24 cellular contexts compared by ENCODE assay signal in the genomic region with DNA sequence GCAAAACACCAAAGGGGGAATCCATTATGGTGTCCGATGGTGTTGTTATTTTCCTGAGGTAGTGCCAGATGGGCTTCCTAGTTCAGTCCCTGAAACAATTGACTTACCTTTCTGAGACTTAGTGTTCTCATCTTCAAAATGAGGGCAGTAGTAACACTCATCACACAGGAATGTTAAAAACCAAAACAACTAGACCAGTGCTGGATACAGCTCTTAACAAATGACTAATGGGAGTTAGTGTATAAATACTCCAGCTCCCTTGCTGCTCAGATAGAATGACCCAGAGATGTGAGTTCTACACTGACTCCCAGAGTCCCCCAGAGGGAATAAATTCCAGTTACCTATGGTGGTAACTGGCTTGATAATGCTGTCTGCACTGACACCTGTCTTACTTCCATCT. TPM values are rescaled to one million over a fixed set of nuclear protein-coding genes. Genes with fewer than 3 reads are reported as not detected.
DNase-seq lines count a peak whose midpoint lies in the region; ATAC-seq and TF ChIP-seq lines count a peak whose summit lies in the region.
"Had no signal": no experiment of that assay in that cellular context is flagged by ENCODE, and none has a peak within 500 bp of the region (broad histone marks: within the 10 kb centered on the region; RNA-seq: fewer than 3 reads in every experiment).

No MANE protein-coding gene starts in this region.

- intact Hi-C loops in OCI-LY7 (cut with micrococcal nuclease; ENCODE audit: unreplicated experiment): no loop called here
- intact Hi-C loops in left lung (cut with DNase I): no loop called here

- H3K27me3 ChIP-seq in DND-41 (ENCODE audit: insufficient read depth, low read length, poor library complexity) (no peaks in the 10 kb centered on the region), left lung (peaks cover 0 to 4% of the 10 kb centered on the region in 2 donors)
- H3K27me3 ChIP-seq: SJSA1, transverse colon had no signal

- no peak overlapping the region for H3K4me2 ChIP-seq in DND-41 (ENCODE audit: insufficient read depth, low read length)
- no peak overlapping the region for H3K4me2 ChIP-seq in OCI-LY7 (ENCODE audit: low read length)

- H3K36me3 ChIP-seq in DND-41 (ENCODE audit: insufficient read depth, low read length) (no peaks in the 10 kb centered on the region), OCI-LY7 (ENCODE audit: insufficient read depth, low read length) (no peaks in the 10 kb centered on the region), left lung (no peaks in the 10 kb centered on the region)
- H3K36me3 ChIP-seq: lower lobe of right lung, SJSA1, transverse colon had no signal

- ATAC-seq in DND-41 (ENCODE audit: insufficient read depth, low read depth): no peak
- ATAC-seq in left lung: no peak
- ATAC-seq in GM21447 (IDR thresholded peaks at IDR 0.05; ENCODE audit: unreplicated experiment): no peak
- ATAC-seq: Panc1 had no signal

- H3K4me1 ChIP-seq in DND-41 (ENCODE audit: insufficient read depth, low read length) (peaks cover 4% of the 10 kb centered on the region; the same call in 1 of the 2 replicates), OCI-LY7 (ENCODE audit: insufficient read depth, low read length, poor library complexity, severe bottlenecking) (peaks cover 8% of the 10 kb centered on the region), left lung (peaks cover 0 to 3% of the 10 kb centered on the region in 2 donors)
- H3K4me1 ChIP-seq: lower lobe of right lung, SJSA1, transverse colon had no signal

- no peak for DNase-seq in DND-41
- peak; percentile 31 for DNase-seq in HCEC 1CT
- DNase-seq in OCI-LY7 (ENCODE audit: low spot score): no peak
- DNase-seq in fibroblast of villous mesenchyme (ENCODE audit: low read depth): peak; percentile 2
- DNase-seq in left lung: no peak
- no peak for DNase-seq in dedifferentiated amniotic fluid mesenchymal stem cell (ENCODE audit: extremely low spot score)
- DNase-seq in NCI-H774 (lab: John Stamatoyannopoulos, UW): no peak
- DNase-seq: activated CD4-positive, alpha-beta T cell treated with anti-CD3 and anti-CD28 coated beads for 1 hour; activated naive CD4-positive, alpha-beta T cell; activated T-cell treated with anti-CD3 and anti-CD28 coated beads, Interleukin-2, amount 50 U/mL, for 24 hours; amniotic stem cell; CD4-positive, CD25-positive, alpha-beta regulatory T cell; cortex of kidney; lower lobe of right lung; NCI-H510A; nephron progenitor cell; NK-92 treated with Interleukin-12 subunit alpha and Interleukin-12 subunit beta, amount 100 ng/mL, for 24 hours; stimulated activated CD8-positive, alpha-beta memory T cell treated with anti-CD3 and anti-CD28 coated beads, Interleukin-4, amount 100 ng/mL, for 48 hours; transverse colon had no signal

- H2AFZ ChIP-seq in DND-41 (ENCODE audit: low read depth, low read length): 0 out of 2 replicates have a peak overlapping the region, but pooled peaks have one; percentile 65
- H2AFZ ChIP-seq in OCI-LY7 (ENCODE audit: low read length): peak overlapping the region; percentile 95; the same call in 1 of the 2 replicates

- CTCF ChIA-PET in OCI-LY7 (lab: Charles Lee; ENCODE audit: unreplicated experiment): no interaction called here

- H3K9me3 ChIP-seq in DND-41 (ENCODE audit: insufficient read depth, low read length, severe bottlenecking): no peaks in the 10 kb centered on the region
- peaks cover 14% of the 10 kb centered on the region for H3K9me3 ChIP-seq in OCI-LY7 (ENCODE audit: low read length)
- H3K9me3 ChIP-seq in left lung: no peaks in the 10 kb centered on the region
- H3K9me3 ChIP-seq: lower lobe of right lung, SJSA1, transverse colon had no signal

- no peak overlapping the region for H3K4me3 ChIP-seq in DND-41 (ENCODE audit: low read depth in 1 of 2, low read length in 2 of 2)
- H3K4me3 ChIP-seq in OCI-LY7 (ENCODE audit: low read depth, low read length, poor library complexity, severe bottlenecking): no peak overlapping the region
- H3K4me3 ChIP-seq in fibroblast of villous mesenchyme (ENCODE audit: low read depth, low read length): no peak overlapping the region
- no peak overlapping the region for H3K4me3 ChIP-seq in left lung
- H3K4me3 ChIP-seq: lower lobe of right lung, SJSA1, transverse colon had no signal

- BruUV-seq in OCI-LY7 (replicated peaks; lab: Mats Ljungman, UMichigan): no TSS peak

- POLR2A ChIA-PET in OCI-LY7 (lab: Charles Lee): interaction anchor here (0.7 kb wide), 1 partner anchor 122 kb away, joined by 3 read pairs; no protein-coding TSS in a partner anchor

- H3K79me2 ChIP-seq in DND-41 (ENCODE audit: insufficient read depth, low read length) (no peaks in the 10 kb centered on the region), OCI-LY7 (ENCODE audit: insufficient read depth, low read depth, low read length) (no peaks in the 10 kb centered on the region)

- H4K20me1 ChIP-seq in DND-41 (ENCODE audit: insufficient read depth, low read length): no peaks in the 10 kb centered on the region
- no peaks in the 10 kb centered on the region for H4K20me1 ChIP-seq in OCI-LY7 (ENCODE audit: insufficient read depth, low read length)

- TF ChIP-seq CTCF in DND-41 (IDR thresholded peaks at IDR 0.05; ENCODE audit: borderline replicate concordance, extremely low read depth, low read length, poor library complexity, severe bottlenecking) (no peak), OCI-LY7 (conservative IDR thresholded peaks at IDR 0.05; ENCODE audit: low read length) (no peak), fibroblast of villous mesenchyme (IDR thresholded peaks at IDR 0.05; ENCODE audit: insufficient read depth, low read depth, low read length) (no peak), left lung (IDR thresholded peaks at IDR 0.05) (no peak)

- no peak overlapping the region for H3K9ac ChIP-seq in DND-41 (ENCODE audit: low read depth, low read length)

- no peaks in the 10 kb centered on the region for H3K9me2 ChIP-seq in OCI-LY7 (ENCODE audit: insufficient read depth, low read length)

- H3K27ac ChIP-seq in DND-41 (ENCODE audit: low read length) (no peak overlapping the region), OCI-LY7 (ENCODE audit: low read depth, low read length, poor library complexity, severe bottlenecking) (no peak overlapping the region), left lung (no peak overlapping the region)
- H3K27ac ChIP-seq: lower lobe of right lung, SJSA1, transverse colon had no signal

RNA-seq across cellular contexts. Expression of a gene that starts 49.9 kb away (rescaled TPM):
- not detected in 2 replicates for total RNA-seq in OCI-LY7 (2014; rRNA removed; shearing (Covaris generic))
- not detected in 2 replicates for total RNA-seq in OCI-LY7 (2022)
- total RNA-seq in fibroblast of villous mesenchyme: not detected in 2 replicates
- total RNA-seq in left lung: not detected
- total RNA-seq: CD4-positive, CD25-positive, alpha-beta regulatory T cell; lower lobe of right lung; mucosa of gallbladder; SJSA1; T-helper 1 cell treated with Interleukin-12 subunit alpha and Interleukin-12 subunit beta and Interleukin-4 antibody, amounts not matched to agents 30 ng/mL and 1 ng/mL, for 36 hours; transverse colon had no signal

RNA-seq across cellular contexts. Expression of a gene that starts 59.0 kb away (rescaled TPM):
- total RNA-seq in OCI-LY7 (2014; rRNA removed; shearing (Covaris generic)): not detected in 2 replicates
- total RNA-seq in OCI-LY7 (2022) (not detected in 2 replicates), fibroblast of villous mesenchyme (not detected in 2 replicates), left lung (not detected)
- total RNA-seq: CD4-positive, CD25-positive, alpha-beta regulatory T cell; lower lobe of right lung; mucosa of gallbladder; SJSA1; T-helper 1 cell treated with Interleukin-12 subunit alpha and Interleukin-12 subunit beta and Interleukin-4 antibody, amounts not matched to agents 30 ng/mL and 1 ng/mL, for 36 hours; transverse colon had no signal

Comparison
In these comparisons a context has a peak if more than half of its experiments do, and no peak if none do; other contexts are left out.
1. DNase-seq: peak in HCEC 1CT (single experiment) and fibroblast of villous mesenchyme (single experiment); none in DND-41 (single experiment), OCI-LY7 (single experiment), left lung (0 of 2), dedifferentiated amniotic fluid mesenchymal stem cell (single experiment) and NCI-H774 (single experiment).